In the genomic region with DNA sequence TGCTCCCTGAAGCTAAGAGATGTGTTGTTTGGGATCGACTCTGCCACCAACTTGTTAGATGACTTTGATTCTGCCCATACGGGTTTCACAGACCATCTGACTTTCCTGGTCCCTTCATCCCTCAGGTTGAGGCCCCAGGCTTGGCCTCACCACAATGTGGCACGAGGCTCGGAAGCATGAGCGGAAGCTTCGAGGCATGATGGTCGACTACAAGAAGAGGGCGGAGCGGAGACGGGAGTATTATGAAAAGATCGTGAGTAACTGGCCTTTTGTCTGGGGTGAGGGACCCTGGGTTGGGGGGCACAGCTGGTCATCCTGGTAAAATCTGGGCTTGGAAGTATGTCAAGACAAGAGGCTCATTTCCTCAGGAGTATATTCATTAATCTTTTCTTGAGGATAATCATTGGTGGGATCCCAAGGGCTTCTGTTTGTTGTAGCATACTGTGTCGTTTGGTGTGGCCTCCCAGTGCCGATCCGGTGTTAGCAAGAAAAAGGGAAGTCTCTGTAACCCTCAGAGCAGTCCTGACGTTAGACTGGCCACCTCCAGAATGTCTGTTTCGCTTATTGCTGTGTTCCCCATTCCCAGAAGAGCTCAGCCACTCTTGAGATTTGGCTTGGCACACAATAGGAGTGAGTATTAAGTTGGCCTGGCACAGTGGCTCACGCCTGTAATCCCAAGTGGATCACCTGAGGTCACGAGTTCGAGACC, we compare ENCODE assay signal across 7 cellular contexts. TPM values are rescaled to one million over a fixed set of nuclear protein-coding genes. Genes with fewer than 3 reads are reported as not detected.
A peak's percentile ranks its signal among the peaks of the same experiment; 100 is the strongest.
DNase-seq lines count a peak whose midpoint lies in the region; ATAC-seq and TF ChIP-seq lines count a peak whose summit lies in the region.

No MANE protein-coding gene starts in this region.

- peak overlapping the region; percentile 90 for H3K9ac ChIP-seq in HCT116 (ENCODE audit: low read length)

- POLR2A ChIA-PET in HCT116 (lab: Charles Lee) = interaction anchor here (1.0 kb wide), 1 partner anchor 150 kb away, joined by 3 read pairs; no protein-coding TSS in a partner anchor

- peaks cover 31 to 33% of the 10 kb centered on the region in 2 experiments for H3K36me3 ChIP-seq in HCT116 (ENCODE audit: control insufficient read depth in 1 of 2, insufficient read depth in 2 of 2, low read length in 2 of 2)

- H4K20me1 ChIP-seq in HCT116 (ENCODE audit: insufficient read depth) = peaks cover 15% of the 10 kb centered on the region; the same call in 1 of the 2 replicates

- intact Hi-C loops in HCT116 (cut with micrococcal nuclease) = no loop called here

- H3K27ac ChIP-seq in HCT116 (ENCODE audit: low read depth, low read length) (0 out of 2 replicates have a peak overlapping the region, but pooled peaks have one; percentile 89), skin epidermis (peak overlapping the region in 16 of 21 experiments; percentile 47 to 100 (median 98))

- no peak for TF ChIP-seq POLR2A in HCT116 (IDR thresholded peaks at IDR 0.05; ENCODE audit: borderline replicate concordance, extremely low read depth, insufficient read depth, insufficient read length)

- TF ChIP-seq RAD21 in HCT116 (IDR thresholded peaks at IDR 0.05; ENCODE audit: low read depth) = no peak

- no peaks in the 10 kb centered on the region for H3K27me3 ChIP-seq in HCT116 (ENCODE audit: insufficient read depth, low read length)

- H3K27me3 Mint-ChIP-seq in T-helper 17 cell = no peaks in the 10 kb centered on the region

- BruUV-seq in HCT116 (replicated peaks; lab: Mats Ljungman, UMichigan) = TSS peak; percentile 61

- TF ChIP-seq CTCF in HCT116 (IDR thresholded peaks at IDR 0.05 in 2 of 3, conservative IDR thresholded peaks at IDR 0.05 in 1 of 3; ENCODE audit: borderline replicate concordance in 1 of 3, insufficient read depth in 1 of 3, low read depth in 2 of 3, low read length in 2 of 3) (no peak), fibroblast of pulmonary artery (IDR thresholded peaks at IDR 0.05; ENCODE audit: low read length, missing control alignments) (no peak)

- peaks cover 33% of the 10 kb centered on the region for H3K4me1 Mint-ChIP-seq in T-helper 17 cell

- H3K27ac Mint-ChIP-seq in T-helper 17 cell = peak overlapping the region; percentile 97

- H3K4me3 ChIP-seq in HCT116 (replicated peaks in 1 of 2; ENCODE audit: low read depth in 1 of 2, low read length in 2 of 2) (peak overlapping the region; percentile 94 to 95), fibroblast of pulmonary artery (replicated peaks; ENCODE audit: low read depth, low read length) (peak overlapping the region; percentile 75), skin epidermis (peak overlapping the region in 4 of 7 experiments; percentile 81 to 88 (median 86))

- H3K36me3 Mint-ChIP-seq in T-helper 17 cell (ENCODE audit: low read depth) = peaks cover 7% of the 10 kb centered on the region

- peak overlapping the region; percentile 94 for H3K4me2 ChIP-seq in HCT116 (ENCODE audit: low read length)

- H3K9me2 ChIP-seq in HCT116 (ENCODE audit: insufficient read depth) = no peaks in the 10 kb centered on the region

- peaks cover 61% of the 10 kb centered on the region for H3K79me2 ChIP-seq in HCT116 (ENCODE audit: insufficient read depth, low read length)

- CTCF ChIA-PET in HCT116 (lab: Charles Lee) = interaction anchor here (1.9 kb wide), 1 partner anchor 19 kb away, joined by 18 read pairs; no protein-coding TSS in a partner anchor

- no peak for DNase-seq in HCT116 (ENCODE audit: low read depth, low spot score)
- DNase-seq in T-helper 17 cell = no peak
- DNase-seq in fibroblast of pulmonary artery (ENCODE audit: low read depth) = no peak
- DNase-seq in stimulated activated naive CD4-positive, alpha-beta T cell (lab: John Stamatoyannopoulos, UW) = no peak
- DNase-seq in dedifferentiated amniotic fluid mesenchymal stem cell (ENCODE audit: extremely low spot score) = no peak

- no peak for ATAC-seq in HCT116
- no peak for ATAC-seq in T-helper 17 cell
- no peak for ATAC-seq in GM21825 (IDR thresholded peaks at IDR 0.05; ENCODE audit: unreplicated experiment)

- H3K4me1 ChIP-seq in HCT116 (ENCODE audit: control insufficient read depth in 1 of 2, insufficient read depth in 2 of 2, low read length in 2 of 2) = peaks cover 7 to 9% of the 10 kb centered on the region in 2 experiments

- H2AFZ ChIP-seq in HCT116 (ENCODE audit: low read depth, low read length, poor library complexity, severe bottlenecking) = no peak overlapping the region

- no peaks in the 10 kb centered on the region for H3K9me3 ChIP-seq in HCT116 (ENCODE audit: control insufficient read depth in 1 of 2, insufficient read depth in 1 of 2, low read depth in 1 of 2, low read length in 2 of 2)
- H3K9me3 ChIP-seq in T-helper 17 cell (ENCODE audit: control insufficient read depth, low read length, poor library complexity, severe bottlenecking) = no peaks in the 10 kb centered on the region

- H3K4me3 Mint-ChIP-seq in T-helper 17 cell = peak overlapping the region; percentile 100

- RAD21 ChIA-PET in HCT116 (lab: Charles Lee; ENCODE audit: low non-redundant PET in 1 of 2, low total read pairs in 2 of 2, uncharacterized antibody in 2 of 2, unreplicated experiment in 2 of 2) = no interaction called here

TF ChIP-seq in HCT116, 20 proteins besides CTCF, POLR2A, EP300 and RAD21:
- TF ChIP-seq SRF (IDR thresholded peaks at IDR 0.05; ENCODE audit: low read depth) (no peak), ZFX (IDR thresholded peaks at IDR 0.05) (no peak), ATF3 (IDR thresholded peaks at IDR 0.05) (no peak), SP1 (IDR thresholded peaks at IDR 0.05; ENCODE audit: low read depth) (no peak), POLR2AphosphoS5 (IDR thresholded peaks at IDR 0.05; ENCODE audit: low read depth, low read length) (no peak), TCF7L2 (IDR thresholded peaks at IDR 0.05; ENCODE audit: borderline replicate concordance, extremely low read depth, insufficient read depth, insufficient read length) (no peak), CBX3 (IDR thresholded peaks at IDR 0.05; ENCODE audit: low read depth) (no peak), EGR1 (IDR thresholded peaks at IDR 0.05; ENCODE audit: low read depth) (no peak), YY1 (IDR thresholded peaks at IDR 0.05; ENCODE audit: extremely low read depth, insufficient replicate concordance, low read depth, low read length) (no peak), ZNF274 (IDR thresholded peaks at IDR 0.05; ENCODE audit: low read depth, low read length) (no peak), JUND (IDR thresholded peaks at IDR 0.05) (no peak), ZBTB33 (IDR thresholded peaks at IDR 0.05; ENCODE audit: extremely low read depth, insufficient replicate concordance, low read length) (no peak)
- TF ChIP-seq, protein P1, sequence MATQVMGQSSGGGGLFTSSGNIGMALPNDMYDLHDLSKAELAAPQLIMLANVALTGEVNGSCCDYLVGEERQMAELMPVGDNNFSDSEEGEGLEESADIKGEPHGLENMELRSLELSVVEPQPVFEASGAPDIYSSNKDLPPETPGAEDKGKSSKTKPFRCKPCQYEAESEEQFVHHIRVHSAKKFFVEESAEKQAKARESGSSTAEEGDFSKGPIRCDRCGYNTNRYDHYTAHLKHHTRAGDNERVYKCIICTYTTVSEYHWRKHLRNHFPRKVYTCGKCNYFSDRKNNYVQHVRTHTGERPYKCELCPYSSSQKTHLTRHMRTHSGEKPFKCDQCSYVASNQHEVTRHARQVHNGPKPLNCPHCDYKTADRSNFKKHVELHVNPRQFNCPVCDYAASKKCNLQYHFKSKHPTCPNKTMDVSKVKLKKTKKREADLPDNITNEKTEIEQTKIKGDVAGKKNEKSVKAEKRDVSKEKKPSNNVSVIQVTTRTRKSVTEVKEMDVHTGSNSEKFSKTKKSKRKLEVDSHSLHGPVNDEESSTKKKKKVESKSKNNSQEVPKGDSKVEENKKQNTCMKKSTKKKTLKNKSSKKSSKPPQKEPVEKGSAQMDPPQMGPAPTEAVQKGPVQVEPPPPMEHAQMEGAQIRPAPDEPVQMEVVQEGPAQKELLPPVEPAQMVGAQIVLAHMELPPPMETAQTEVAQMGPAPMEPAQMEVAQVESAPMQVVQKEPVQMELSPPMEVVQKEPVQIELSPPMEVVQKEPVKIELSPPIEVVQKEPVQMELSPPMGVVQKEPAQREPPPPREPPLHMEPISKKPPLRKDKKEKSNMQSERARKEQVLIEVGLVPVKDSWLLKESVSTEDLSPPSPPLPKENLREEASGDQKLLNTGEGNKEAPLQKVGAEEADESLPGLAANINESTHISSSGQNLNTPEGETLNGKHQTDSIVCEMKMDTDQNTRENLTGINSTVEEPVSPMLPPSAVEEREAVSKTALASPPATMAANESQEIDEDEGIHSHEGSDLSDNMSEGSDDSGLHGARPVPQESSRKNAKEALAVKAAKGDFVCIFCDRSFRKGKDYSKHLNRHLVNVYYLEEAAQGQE (IDR thresholded peaks at IDR 0.05; ENCODE audit: low read depth) = no peak

RNA-seq across cellular contexts. Expression of gene CLASRP, which starts 1.4 kb away (rescaled TPM):
- total RNA-seq in HCT116 (2021; ENCODE audit: unreplicated experiment) (79.9 TPM), T-helper 17 cell (100 to 1,000 TPM; 153 to 163 TPM)
- 55.4 and 58.1 TPM in 2 replicates for polyA plus RNA-seq in HCT116 (2012)

RNA-seq across cellular contexts. Expression of gene ZNF296, which starts 36.1 kb away (rescaled TPM):
- total RNA-seq in HCT116 (2021; ENCODE audit: unreplicated experiment) = 9.2 TPM
- 5.4 TPM in 2 replicates for polyA plus RNA-seq in HCT116 (2012)
- total RNA-seq in T-helper 17 cell = 1 to 10 TPM; 3.4 to 3.5 TPM

RNA-seq across cellular contexts. Expression of gene GEMIN7, which starts 38.8 kb away (rescaled TPM):
- total RNA-seq in HCT116 (2021; ENCODE audit: unreplicated experiment) (35.4 TPM), T-helper 17 cell (1 to 10 TPM; 8.8 TPM)
- polyA plus RNA-seq in HCT116 (2012) = 26.3 and 30.9 TPM in 2 replicates

RNA-seq across cellular contexts. Expression of gene RELB, which starts 38.9 kb away (rescaled TPM):
- total RNA-seq in HCT116 (2021; ENCODE audit: unreplicated experiment) = 12.9 TPM
- polyA plus RNA-seq in HCT116 (2012) = 10.0 and 13.2 TPM in 2 replicates
- total RNA-seq in T-helper 17 cell = 100 to 1,000 TPM; 128 to 136 TPM

RNA-seq across cellular contexts. Expression of gene PPP1R37, which starts 52.8 kb away (rescaled TPM):
- total RNA-seq in HCT116 (2021; ENCODE audit: unreplicated experiment) (32.7 TPM), T-helper 17 cell (10 to 100 TPM; 15.2 to 20.9 TPM)
- polyA plus RNA-seq in HCT116 (2012) = 19.0 and 21.7 TPM in 2 replicates
